ENCODE assay signal across 25 cellular contexts in the genomic region with DNA sequence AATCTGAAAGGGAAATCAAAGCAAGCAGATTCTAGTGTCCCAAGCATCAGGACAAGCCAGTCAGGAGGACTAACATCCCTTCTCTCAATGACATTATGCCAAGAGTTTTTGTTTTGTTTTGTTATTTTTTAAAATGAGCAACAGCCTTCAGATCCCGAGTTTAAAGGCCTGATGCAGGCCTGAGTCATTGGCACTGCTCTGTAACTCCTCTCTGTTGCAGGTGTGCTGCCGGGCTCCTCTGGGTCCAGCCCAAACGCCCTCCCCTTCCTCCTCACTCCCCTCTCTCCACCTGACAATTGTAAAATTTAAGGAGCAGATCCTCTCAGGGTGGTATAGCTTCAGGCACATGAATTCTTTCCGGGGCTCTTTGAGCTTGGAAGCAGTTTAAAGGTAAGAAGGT.
"Had no signal": no experiment of that assay in that cellular context is flagged by ENCODE, and none has a peak within 500 bp of the region (broad histone marks: within the 10 kb centered on the region; RNA-seq: fewer than 3 reads in every experiment).

No MANE protein-coding gene starts in this region.

- H3K79me2 ChIP-seq: hepatocyte, parathyroid adenoma had no signal

- H3K36me3 ChIP-seq: colonic mucosa, gastrocnemius medialis, prostate gland, right atrium auricular region, thoracic aorta, tibial nerve, upper lobe of left lung had no signal

- H3K9ac ChIP-seq: parathyroid adenoma had no signal

- H3K4me2 ChIP-seq: hepatocyte had no signal

- DNase-seq: colonic mucosa; dermis blood vessel endothelial cell; effector memory CD4-positive, alpha-beta T cell; erythroblast; gastrocnemius medialis; head of caudate nucleus; kidney; mesenchymal stem cell; mucosa of descending colon; naive B cell; stimulated activated CD4-positive, alpha-beta T cell treated with anti-CD3 and anti-CD28 coated beads, Interleukin-2, amount 100 ng/mL, for 48 hours; stimulated activated naive B cell treated with anti-CD40 and anti-IgM and Interleukin-4, amounts not matched to agents 10 μg/mL and 1 μg/mL and 100 μg/mL, for 72 hours; upper lobe of left lung had no signal

- H3K27me3 ChIP-seq: colonic mucosa, gastrocnemius medialis, hepatocyte, right atrium auricular region, tibial nerve, upper lobe of left lung had no signal

- H2AFZ ChIP-seq: hepatocyte, parathyroid adenoma had no signal

- H3K27ac ChIP-seq: colonic mucosa, gastrocnemius medialis, hepatocyte, parathyroid adenoma, prostate gland, right atrium auricular region, thoracic aorta, tibial nerve, upper lobe of left lung had no signal

- FAIRE-seq: endothelial cell of umbilical vein, urothelium cell line had no signal

- H3K9me3 ChIP-seq: colonic mucosa, gastrocnemius medialis, mucosa of descending colon, prostate gland, right atrium auricular region, thoracic aorta, tibial nerve, upper lobe of left lung had no signal

- ATAC-seq: gastrocnemius medialis; left lobe of liver; mucosa of descending colon; natural killer cell treated with Interleukin-12 subunit alpha and Interleukin-12 subunit beta and Interleukin-15 and Interleukin-18, amount 100 ng/mL, for 72 hours; sciatic nerve; stimulated activated naive B cell treated with anti-CD40 and anti-IgM and Interleukin-4, amounts not matched to agents 10 μg/mL and 1 μg/mL and 100 μg/mL, for 72 hours had no signal

- H3K4me1 ChIP-seq: colonic mucosa, gastrocnemius medialis, parathyroid adenoma, prostate gland, right atrium auricular region, tibial nerve, upper lobe of left lung had no signal

- H3K4me3 ChIP-seq: colonic mucosa, gastrocnemius medialis, hepatocyte, lung, mucosa of descending colon, prostate gland, right atrium auricular region, thoracic aorta, tibial nerve, upper lobe of left lung had no signal
